ENCODE assay signal across 18 cellular contexts in genomic region chr1:8410791-8411190, GRCh38.
DNase-seq lines count a peak whose midpoint lies in the region; ATAC-seq and TF ChIP-seq lines count a peak whose summit lies in the region.
"Had no signal": no experiment of that assay in that cellular context is flagged by ENCODE, and none has a peak within 500 bp of the region (broad histone marks: within the 10 kb centered on the region; RNA-seq: fewer than 3 reads in every experiment).

No MANE protein-coding gene starts in this region.

- no peak overlapping the region for H2AK5ac ChIP-seq in H9 (ENCODE audit: insufficient read length, low read length)

- peaks cover 56 to 59% of the 10 kb centered on the region in 2 experiments for H3K4me1 Mint-ChIP-seq in H9
- peaks cover 81% of the 10 kb centered on the region for H3K4me1 Mint-ChIP-seq in brain

- H2BK120ac ChIP-seq in H9 (ENCODE audit: low read depth, low read length, poor library complexity, severe bottlenecking): no peak overlapping the region

- H3K56ac ChIP-seq in H9 (ENCODE audit: insufficient read length, low read depth, low read length): no peak overlapping the region

- H2AFZ ChIP-seq in H9 (ENCODE audit: low read length): no peak overlapping the region

- H3K23me2 ChIP-seq in H9 (ENCODE audit: insufficient read length, low read depth, low read length, poor library complexity, severe bottlenecking): no peaks in the 10 kb centered on the region

- H3K9me3 Mint-ChIP-seq in H9 (no peaks in the 10 kb centered on the region; a peak in 1 of 5 replicates), brain (no peaks in the 10 kb centered on the region)

- H3K18ac ChIP-seq in H9 (ENCODE audit: insufficient read length, low read depth, low read length): no peak overlapping the region

- H4K20me1 ChIP-seq in H9 (ENCODE audit: control insufficient read depth, insufficient read depth, insufficient read length): no peaks in the 10 kb centered on the region

- H3K4me3 Mint-ChIP-seq in H9: no peak overlapping the region; a peak in 1 of 5 replicates
- peak overlapping the region in 3 of 5 experiments; percentile 39 to 60 (median 52) for H3K4me3 Mint-ChIP-seq in brain

- no peak overlapping the region for H2BK15ac ChIP-seq in H9 (ENCODE audit: low read depth, low read length)

- H3K79me1 ChIP-seq in H9 (ENCODE audit: insufficient read depth, low read depth, low read length, poor library complexity, severe bottlenecking): peaks cover 5% of the 10 kb centered on the region

- H3K27me3 ChIP-seq in H9 (ENCODE audit: insufficient read depth, low read length) (no peaks in the 10 kb centered on the region), muscle layer of duodenum (ENCODE audit: low read depth, low read length) (no peaks in the 10 kb centered on the region), suprapubic skin (no peaks in the 10 kb centered on the region)
- H3K27me3 ChIP-seq: Peyer's patch had no signal

- H3K9me3 ChIP-seq in H9 (ENCODE audit: control insufficient read depth, low read depth, low read length) (no peaks in the 10 kb centered on the region), muscle layer of duodenum (ENCODE audit: control insufficient read depth in 1 of 2, low read length in 2 of 2) (no peaks in the 10 kb centered on the region), suprapubic skin (no peaks in the 10 kb centered on the region)
- H3K9me3 ChIP-seq: lower lobe of right lung, Peyer's patch had no signal

- no peak for TF ChIP-seq EP300 in suprapubic skin (IDR thresholded peaks at IDR 0.05)

- no peak overlapping the region for H3K9ac ChIP-seq in H9 (ENCODE audit: extremely low read depth, insufficient read length, low read length)

- H3K36me3 ChIP-seq in muscle layer of duodenum (ENCODE audit: control insufficient read depth in 1 of 2, insufficient read depth in 2 of 2, low read length in 2 of 2): peaks cover 5 to 11% of the 10 kb centered on the region in 2 donors
- peaks cover 9% of the 10 kb centered on the region for H3K36me3 ChIP-seq in suprapubic skin

- no peak for TF ChIP-seq POLR2A in suprapubic skin (IDR thresholded peaks at IDR 0.05)

- H2BK12ac ChIP-seq in H9 (ENCODE audit: insufficient read length, low read depth, low read length): no peak overlapping the region

- no peak overlapping the region for H3K4me3 ChIP-seq in muscle layer of duodenum (ENCODE audit: low read depth in 1 of 2, low read length in 2 of 2)
- no peak overlapping the region for H3K4me3 ChIP-seq in suprapubic skin
- H3K4me3 ChIP-seq: lower lobe of right lung, Peyer's patch had no signal

- no peak overlapping the region for H2BK5ac ChIP-seq in H9 (ENCODE audit: insufficient read length, low read length)

- H3T11ph ChIP-seq in H9 (ENCODE audit: low read length): no peak overlapping the region

- no CpG with 5 or more reads among the region's 3 CpGs for WGBS in H9 (ENCODE audit: extremely low coverage, insufficient read length, low lambda C conversion rate)
- 69% methylated on average over 3 of the region's 3 CpGs for WGBS in suprapubic skin

- no peak overlapping the region for H3K23ac ChIP-seq in H9 (ENCODE audit: insufficient read length, low read depth, low read length)

- no peak overlapping the region for H3K14ac ChIP-seq in H9 (ENCODE audit: insufficient read depth, low read length)

- peaks cover 16 to 21% (median 18%) of the 10 kb centered on the region in 3 experiments for H3K36me3 Mint-ChIP-seq in H9 (ENCODE audit: insufficient read depth in 1 of 3, low read depth in 3 of 3)
- peaks cover 47% of the 10 kb centered on the region for H3K36me3 Mint-ChIP-seq in brain

- DNase-seq in H9 (no peak), suprapubic skin (ENCODE audit: low spot score in 2 of 2) (no peak), NCI-H1436 (lab: John Stamatoyannopoulos, UW) (no peak), NCI-H2171 treated with DMSO at 0.1 percent for 48 hours (lab: John Stamatoyannopoulos, UW) (no peak)
- DNase-seq: activated CD8-positive, alpha-beta memory T cell treated with anti-CD3 and anti-CD28 coated beads, Interleukin-2, amount 50 U/mL, for 48 hours; activated naive CD4-positive, alpha-beta T cell treated with anti-CD3 and anti-CD28 coated beads, Interleukin-2, amount 50 U/mL, for 16 hours; COR-L47; HCEC 1CT; lower lobe of right lung; NCI-H1694; NCI-H510A treated with DMSO at 0.1 percent for 48 hours; occipital lobe; Peyer's patch; stimulated activated CD8-positive, alpha-beta memory T cell treated with anti-CD3 and anti-CD28 coated beads, Interleukin-4, amount 100 ng/mL, for 48 hours had no signal

- no peak overlapping the region for H4K91ac ChIP-seq in H9 (ENCODE audit: insufficient read length, low read depth, low read length)

- no peak overlapping the region for H3K27ac ChIP-seq in H9 (ENCODE audit: insufficient read length, low read depth, low read length)
- H3K27ac ChIP-seq in muscle layer of duodenum (ENCODE audit: low read length): peak overlapping the region; percentile 7
- peak overlapping the region; percentile 70 for H3K27ac ChIP-seq in suprapubic skin
- H3K27ac ChIP-seq: epithelial cell of prostate had no signal

- no peak for TF ChIP-seq CTCF in H9 (conservative IDR thresholded peaks at IDR 0.05)
- no peak for TF ChIP-seq CTCF in brain (conservative IDR thresholded peaks at IDR 0.05)
- TF ChIP-seq CTCF in suprapubic skin (IDR thresholded peaks at IDR 0.05): no peak

- H4K5ac ChIP-seq in H9 (ENCODE audit: insufficient read length, low read depth, low read length): no peak overlapping the region

- H2BK20ac ChIP-seq in H9 (ENCODE audit: low read depth, low read length, poor library complexity, severe bottlenecking): no peak overlapping the region

- no peak for ATAC-seq in HG02973 (IDR thresholded peaks at IDR 0.05; ENCODE audit: unreplicated experiment)
- ATAC-seq: lower lobe of right lung had no signal

- H3K27me3 Mint-ChIP-seq in H9 (ENCODE audit: low read depth) (no peaks in the 10 kb centered on the region), brain (peaks cover 7% of the 10 kb centered on the region)

- no peak overlapping the region for H3K4ac ChIP-seq in H9 (ENCODE audit: low read depth, low read length)

- peaks cover 9% of the 10 kb centered on the region; the same call in 1 of the 2 replicates for H3K4me1 ChIP-seq in H9 (ENCODE audit: insufficient read depth, low read length)
- peaks cover 56 to 72% of the 10 kb centered on the region in 2 donors for H3K4me1 ChIP-seq in muscle layer of duodenum (ENCODE audit: control insufficient read depth in 1 of 2, insufficient read depth in 2 of 2, low read length in 2 of 2)
- H3K4me1 ChIP-seq in suprapubic skin: peaks cover 86% of the 10 kb centered on the region

- H4K8ac ChIP-seq in H9 (replicated peaks; ENCODE audit: insufficient read length, low read depth, low read length): no peak overlapping the region

- H3K27ac Mint-ChIP-seq in H9 (peak overlapping the region in 2 of 3 experiments; percentile 56 to 67; a peak in 2 of 7 replicates), brain (peak overlapping the region; percentile 20 to 97 (median 93))

- H3K79me2 ChIP-seq in H9 (ENCODE audit: insufficient read depth, low read length): peaks cover 9% of the 10 kb centered on the region; the same call in 1 of the 2 replicates

- no peak overlapping the region for H3K4me2 ChIP-seq in H9 (ENCODE audit: insufficient read depth, insufficient read length, low read length)

Comparison
In these comparisons a context has a peak if more than half of its experiments do, and no peak if none do; other contexts are left out.
1. H3K4me3 Mint-ChIP-seq: peak in brain (3 of 5); none in H9 (0 of 2).